ENCODE assay signal across 8 cellular contexts in the genomic region with DNA sequence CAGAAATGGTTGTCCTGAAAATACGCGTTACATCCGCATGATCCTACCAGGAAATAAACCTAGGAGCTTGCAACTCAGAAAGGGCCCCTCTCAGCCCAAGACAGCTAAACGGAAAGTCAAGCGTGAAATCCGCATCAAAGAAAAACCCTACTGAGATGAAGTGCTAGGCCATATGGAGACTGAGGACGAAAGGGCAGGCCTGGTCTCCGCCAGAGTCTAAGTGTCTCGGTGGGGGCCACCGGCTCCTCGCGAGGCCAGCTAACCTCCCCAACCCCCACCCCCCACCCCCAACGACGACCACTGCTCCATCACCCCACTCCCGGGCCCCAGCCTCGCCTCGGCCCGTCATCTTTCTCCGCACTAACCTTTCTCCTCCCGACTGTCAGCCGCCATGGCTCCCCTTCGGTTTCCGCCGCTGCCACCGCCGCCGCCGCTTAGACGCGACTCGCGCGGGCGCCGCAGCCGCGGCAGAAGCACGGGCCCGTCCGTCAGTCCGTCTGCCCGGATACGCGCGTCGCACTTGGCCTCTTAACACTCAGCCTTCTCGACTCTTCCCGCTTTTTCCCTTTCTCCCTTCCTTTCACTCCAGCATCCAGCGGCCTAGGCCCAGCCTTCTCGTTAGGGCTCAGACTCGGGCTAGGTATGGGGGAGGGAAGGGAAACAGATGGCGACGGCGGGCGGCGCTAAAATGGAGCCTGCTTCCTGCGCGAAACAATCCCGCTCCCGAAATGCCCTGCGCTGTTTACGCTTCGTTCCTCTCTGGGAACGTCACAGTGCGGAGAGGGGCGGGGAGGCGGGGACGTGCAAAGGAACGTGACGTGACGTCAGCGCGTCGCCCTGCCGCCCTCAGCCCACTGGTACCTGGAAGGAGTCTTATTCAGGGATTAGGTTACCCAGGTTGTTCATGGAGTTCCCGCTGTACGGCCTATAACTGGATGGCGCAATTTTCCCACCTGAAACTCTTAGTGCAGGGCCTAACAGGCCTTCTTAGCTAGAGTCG. TPM values are rescaled to one million over a fixed set of nuclear protein-coding genes. Genes with fewer than 3 reads are reported as not detected.
DNase-seq lines count a peak whose midpoint lies in the region; FAIRE-seq and TF ChIP-seq lines count a peak whose summit lies in the region.

A gene (minus strand): TSS at position 730 of the 1,000 bp plus-strand sequence. CDS start 337 bp downstream, at position 393.

- H2BK5ac ChIP-seq in neuronal stem cell (ENCODE audit: low read length) = peak within 1 kb of the TSS; percentile 85

- H3K18ac ChIP-seq in neuronal stem cell (ENCODE audit: low read length) = peak within 1 kb of the TSS; percentile 99

- peak within 1 kb of the TSS; percentile 97 for H2AFZ ChIP-seq in neuronal stem cell (ENCODE audit: low read length)

- peaks cover 0 to 26% of the 10 kb centered on the region in 2 donors for H3K36me3 ChIP-seq in neuronal stem cell (replicated peaks in 1 of 2; ENCODE audit: control insufficient read depth in 2 of 2, insufficient read depth in 2 of 2, low read length in 2 of 2)

- H3K9me3 Mint-ChIP-seq in activated naive CD4-positive, alpha-beta T cell treated with anti-CD3 and anti-CD28 coated beads for 36 hours = no peaks in the 10 kb centered on the region

- peak within 1 kb of the TSS; percentile 96 for H2BK15ac ChIP-seq in neuronal stem cell (ENCODE audit: low read length)

- no peaks in the 10 kb centered on the region for H3K27me3 Mint-ChIP-seq in activated naive CD4-positive, alpha-beta T cell treated with anti-CD3 and anti-CD28 coated beads for 36 hours (ENCODE audit: low read depth)

- H3K4me2 ChIP-seq in neuronal stem cell (ENCODE audit: insufficient read depth, low read length, poor library complexity, severe bottlenecking) = peak within 1 kb of the TSS; percentile 67

- H4K91ac ChIP-seq in neuronal stem cell (ENCODE audit: low read depth, low read length, poor library complexity) = no peak within 1 kb of the TSS

- no peak within 1 kb of the TSS for H4K8ac ChIP-seq in neuronal stem cell (ENCODE audit: low read depth, low read length)

- peaks cover 13% of the 10 kb centered on the region for H3K36me3 Mint-ChIP-seq in activated naive CD4-positive, alpha-beta T cell treated with anti-CD3 and anti-CD28 coated beads for 36 hours (ENCODE audit: low read depth)

- H3K27ac ChIP-seq in neuronal stem cell (replicated peaks; ENCODE audit: low read length) = peak within 1 kb of the TSS; percentile 88

- DNase-seq in GM04503 (ENCODE audit: low read depth) (peak; percentile 82), HFF-Myc (ENCODE audit: extremely low read depth, low read depth) (peak; percentile 87), NAMALWA (ENCODE audit: low spot score) (peak; percentile 96), SK-N-DZ (ENCODE audit: low spot score) (peak; percentile 92), frontal cortex (ENCODE audit: low spot score in 2 of 2) (peak; percentile 86 to 90), neuronal stem cell (ENCODE audit: low spot score) (peak; percentile 90)
- peak; percentile 98 for DNase-seq in activated naive CD4-positive, alpha-beta T cell treated with anti-CD3 and anti-CD28 coated beads for 36 hours

- intact Hi-C loops in activated naive CD4-positive, alpha-beta T cell treated with anti-CD3 and anti-CD28 coated beads for 36 hours (cut with micrococcal nuclease) = loop anchor here (1.0 to 10.0 kb wide), 10 partner anchors 10 to 1415 kb away; a partner anchor contains a TSS

- H2BK12ac ChIP-seq in neuronal stem cell (ENCODE audit: low read length) = no peak within 1 kb of the TSS

- H3K14ac ChIP-seq in neuronal stem cell (ENCODE audit: low read length) = peak within 1 kb of the TSS; percentile 90

- H3K4me3 Mint-ChIP-seq in activated naive CD4-positive, alpha-beta T cell treated with anti-CD3 and anti-CD28 coated beads for 36 hours = peak within 1 kb of the TSS; percentile 97

- no CpG with 5 or more reads among the region's 79 CpGs for WGBS in neuronal stem cell (ENCODE audit: extremely low coverage in 2 of 2, insufficient read length in 2 of 2, insufficient replicate concordance in 1 of 2), 2 donors

- CTCF ChIA-PET in activated naive CD4-positive, alpha-beta T cell treated with anti-CD3 and anti-CD28 coated beads for 36 hours (lab: Charles Lee) = interaction anchor here (1.0 kb wide), 1 partner anchor 26 kb away, joined by 4 read pairs; no protein-coding TSS in a partner anchor

- H3K4me1 ChIP-seq in neuronal stem cell (ENCODE audit: control insufficient read depth in 2 of 2, insufficient read depth in 1 of 2, low read depth in 1 of 2, low read length in 2 of 2) = peaks cover 0 to 3% of the 10 kb centered on the region in 2 donors

- peaks cover 0 to 6% of the 10 kb centered on the region in 2 donors for H3K9me3 ChIP-seq in neuronal stem cell (replicated peaks in 1 of 2; ENCODE audit: control insufficient read depth in 2 of 2, insufficient read depth in 1 of 2, low read depth in 1 of 2, low read length in 2 of 2)

- no peak within 1 kb of the TSS for H2BK120ac ChIP-seq in neuronal stem cell (ENCODE audit: low read depth, low read length)

- H3K79me1 ChIP-seq in neuronal stem cell (ENCODE audit: low read depth, low read length) = peaks cover 6% of the 10 kb centered on the region

- peak within 1 kb of the TSS; percentile 90 for H3K23ac ChIP-seq in neuronal stem cell (ENCODE audit: low read depth, low read length, poor library complexity)

- H3K9ac ChIP-seq in neuronal stem cell (ENCODE audit: low read depth, low read length, poor library complexity) = peak within 1 kb of the TSS; percentile 98

- H3K4me3 ChIP-seq in HFF-Myc (replicated peaks; ENCODE audit: low read depth, low read length) (peak within 1 kb of the TSS; percentile 74), neuronal stem cell (ENCODE audit: low read length in 2 of 2) (peak within 1 kb of the TSS; percentile 86 to 98)

- H3K27me3 ChIP-seq in neuronal stem cell (ENCODE audit: control insufficient read depth in 3 of 3, insufficient read depth in 3 of 3, low read depth in 1 of 3, low read length in 3 of 3) = peaks cover 0 to 3% (median 0%) of the 10 kb centered on the region in 3 experiments

- H2AK5ac ChIP-seq in neuronal stem cell (ENCODE audit: low read depth, low read length) = peak within 1 kb of the TSS; percentile 95

- H3K27ac Mint-ChIP-seq in activated naive CD4-positive, alpha-beta T cell treated with anti-CD3 and anti-CD28 coated beads for 36 hours = peak within 1 kb of the TSS; percentile 99

- TF ChIP-seq CTCF in HFF-Myc (IDR thresholded peaks at IDR 0.05; ENCODE audit: low read depth, low read length, missing control alignments) (no peak), subcutaneous adipose tissue (IDR thresholded peaks at IDR 0.05; ENCODE audit: low read depth) (no peak)

- peaks cover 31% of the 10 kb centered on the region for H3K4me1 Mint-ChIP-seq in activated naive CD4-positive, alpha-beta T cell treated with anti-CD3 and anti-CD28 coated beads for 36 hours (ENCODE audit: low read depth)

- no peak within 1 kb of the TSS for H3K4ac ChIP-seq in neuronal stem cell (ENCODE audit: low read length)

- FAIRE-seq in frontal cortex (lab: Jason Lieb, UNC) = no peak

RNA-seq across cellular contexts. Expression of the gene that starts here (rescaled TPM):
- polyA plus RNA-seq in SK-N-DZ (2014; cell fraction: cytosol; rRNA removed) = 45.9 and 47.1 TPM in 2 replicates
- 77.2 and 97.6 TPM in 2 replicates for polyA plus RNA-seq in SK-N-DZ (2014; cell fraction: nucleus; rRNA removed)
- total RNA-seq in activated naive CD4-positive, alpha-beta T cell treated with anti-CD3 and anti-CD28 coated beads for 36 hours = 10 to 100 TPM; 76.3 to 81.0 TPM
- total RNA-seq in frontal cortex (95.0 TPM), subcutaneous adipose tissue (10 to 100 TPM; 58.8 to 80.3 (median 74.5) TPM)
- polyA plus RNA-seq in neuronal stem cell (2013, experiment 1 of 2) = 62.6 TPM
- polyA plus RNA-seq in neuronal stem cell (2013, experiment 2 of 2) = 64.3 TPM

Comparison
In these comparisons a context has a peak if more than half of its experiments do, and no peak if none do; other contexts are left out.
1. Peak in every context shown above with its lines: DNase-seq, H3K4me3 ChIP-seq and H3K27ac ChIP-seq.